In the genomic region with DNA sequence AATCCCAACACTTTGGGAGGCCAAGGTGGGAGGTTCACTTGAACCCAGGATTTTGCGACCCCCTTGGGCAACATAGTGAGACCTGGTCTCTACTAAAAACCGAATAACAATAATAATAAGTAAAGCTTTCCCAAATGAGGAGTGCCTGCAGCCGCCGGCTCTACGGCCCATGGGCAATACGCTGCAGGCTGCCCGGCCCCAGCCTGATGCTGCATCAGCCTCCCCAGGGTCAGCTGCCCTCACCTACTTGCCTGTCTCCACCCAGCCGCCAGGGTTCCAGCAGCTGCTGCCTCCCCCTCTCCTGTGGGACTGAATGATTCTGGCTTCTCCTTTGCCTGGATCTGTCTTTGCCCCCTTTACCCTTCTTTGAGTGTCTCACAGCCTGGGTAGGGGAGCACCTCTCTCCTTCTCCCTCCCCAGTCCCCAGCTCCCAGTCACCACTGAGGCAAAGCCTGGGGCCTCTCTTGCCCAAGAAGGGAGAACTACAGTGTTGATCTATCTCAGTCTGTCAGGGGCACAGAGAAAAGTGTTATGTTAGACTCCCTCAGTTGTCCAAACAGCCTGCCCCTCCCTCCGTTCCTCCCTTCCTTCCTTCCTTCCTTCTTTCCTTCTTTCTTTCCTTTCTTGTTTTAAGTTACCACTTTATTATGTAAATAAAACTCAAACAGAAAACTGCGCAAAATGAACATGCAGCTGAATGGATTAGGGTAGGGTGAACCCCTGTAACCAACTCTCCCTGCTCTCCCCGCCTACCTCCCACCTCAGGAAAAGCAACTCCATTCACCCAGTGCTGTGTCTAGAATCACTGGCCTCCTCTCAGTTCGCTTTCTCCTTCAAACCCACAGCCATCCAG, we compare ENCODE assay signal across 14 cellular contexts. TPM values are rescaled to one million over a fixed set of nuclear protein-coding genes. Genes with fewer than 3 reads are reported as not detected.
DNase-seq lines count a peak whose midpoint lies in the region; ATAC-seq, FAIRE-seq and TF ChIP-seq lines count a peak whose summit lies in the region.
"Had no signal": no experiment of that assay in that cellular context is flagged by ENCODE, and none has a peak within 500 bp of the region (broad histone marks: within the 10 kb centered on the region; RNA-seq: fewer than 3 reads in every experiment).

No MANE protein-coding gene starts in this region.

- no peaks in the 10 kb centered on the region for H3F3A ChIP-seq in GM23338 (replicated peaks; ENCODE audit: low read depth)

- H3K4me1 ChIP-seq in GM23338 (ENCODE audit: insufficient read depth) (no peaks in the 10 kb centered on the region; the same call in 1 of the 2 replicates), RWPE2 (ENCODE audit: insufficient read depth, poor library complexity, severe bottlenecking) (peaks cover 35% of the 10 kb centered on the region), pancreas (no peaks in the 10 kb centered on the region)

- H3K9me3 ChIP-seq in RWPE2 (ENCODE audit: severe bottlenecking) (no peaks in the 10 kb centered on the region), pancreas (no peaks in the 10 kb centered on the region)

- H3K9me2 ChIP-seq in GM23338 (ENCODE audit: insufficient read depth): no peaks in the 10 kb centered on the region

- no peaks in the 10 kb centered on the region; the same call in 2 of the 3 replicates for H3K36me3 Mint-ChIP-seq in GM23338 (ENCODE audit: low read depth)
- H3K36me3 Mint-ChIP-seq: CD8-positive, alpha-beta T cell had no signal

- H3K4me2 ChIP-seq in GM23338: peak overlapping the region; percentile 60; the same call in 1 of the 2 replicates

- peak overlapping the region; percentile 91 for H2AFZ ChIP-seq in GM23338

- no peaks in the 10 kb centered on the region for H3K79me2 ChIP-seq in GM23338 (replicated peaks; ENCODE audit: insufficient read depth)

- peaks cover 17% of the 10 kb centered on the region for H3K4me1 Mint-ChIP-seq in GM23338
- H3K4me1 Mint-ChIP-seq: IgD-negative memory B cell had no signal

- no peak overlapping the region for H3K4me3 ChIP-seq in GM23338
- no peak overlapping the region for H3K4me3 ChIP-seq in RWPE2 (ENCODE audit: severe bottlenecking)
- H3K4me3 ChIP-seq in pancreas: no peak overlapping the region

- H3K27ac ChIP-seq in GM23338 (ENCODE audit: low read depth): no peak overlapping the region
- peak overlapping the region; percentile 88 for H3K27ac ChIP-seq in RWPE2 (ENCODE audit: poor library complexity, severe bottlenecking)
- peak overlapping the region; percentile 90 for H3K27ac ChIP-seq in epithelial cell of prostate
- H3K27ac ChIP-seq in pancreas: peak overlapping the region in 3 of 4 donors; percentile 68 to 78 (median 73)

- H3K27me3 ChIP-seq in GM23338 (ENCODE audit: insufficient read depth): no peaks in the 10 kb centered on the region
- no peaks in the 10 kb centered on the region for H3K27me3 ChIP-seq in RWPE2 (ENCODE audit: insufficient read depth, poor library complexity, severe bottlenecking)
- H3K27me3 ChIP-seq in pancreas: no peaks in the 10 kb centered on the region

- no peaks in the 10 kb centered on the region for H3K9me3 Mint-ChIP-seq in GM23338
- H3K9me3 Mint-ChIP-seq: CD8-positive, alpha-beta T cell; H9 had no signal

- DNase-seq in GM23338 (ENCODE audit: low spot score) (peak; percentile 15), RWPE2 (ENCODE audit: low spot score) (no peak), epithelial cell of prostate (ENCODE audit: low read depth, low spot score) (no peak), pancreas (no peak), inferior parietal cortex (ENCODE audit: extremely low spot score) (no peak), C1 segment of cervical spinal cord (lab: John Stamatoyannopoulos, UW) (no peak)
- DNase-seq: CD8-positive, alpha-beta T cell; H9; NCI-H1436; NCI-H2029 treated with DMSO at 0.1 percent for 48 hours; NCI-H510A had no signal

- no peak overlapping the region for H3K4me3 Mint-ChIP-seq in GM23338
- H3K4me3 Mint-ChIP-seq: CD8-positive, alpha-beta T cell; H9; IgD-negative memory B cell had no signal

- no peak for FAIRE-seq in pancreas (lab: Jason Lieb, UNC)

- 93 to 97% methylated on average over 12 of the region's 12 CpGs for WGBS in pancreas, 2 donors

- no peaks in the 10 kb centered on the region for H4K20me1 ChIP-seq in GM23338 (replicated peaks; ENCODE audit: insufficient read depth)

- H3K27ac Mint-ChIP-seq in GM23338: no peak overlapping the region
- H3K27ac Mint-ChIP-seq: CD8-positive, alpha-beta T cell; IgD-negative memory B cell had no signal

- ATAC-seq in GM23338 (peak; percentile 75), RWPE2 (ENCODE audit: low read depth) (no peak), pancreas (no peak), HG02759 (IDR thresholded peaks at IDR 0.05; ENCODE audit: unreplicated experiment) (no peak), GM21619 (IDR thresholded peaks at IDR 0.05; ENCODE audit: unreplicated experiment) (no peak)
- ATAC-seq: CD8-positive, alpha-beta T cell had no signal

- intact Hi-C loops in pancreas (cut with DNase I): no loop called here

- H3K36me3 ChIP-seq in GM23338 (ENCODE audit: insufficient read depth): no peaks in the 10 kb centered on the region
- H3K36me3 ChIP-seq in RWPE2 (ENCODE audit: low read depth): no peaks in the 10 kb centered on the region
- H3K36me3 ChIP-seq in pancreas: no peaks in the 10 kb centered on the region

- peaks cover 12% of the 10 kb centered on the region for H3K27me3 Mint-ChIP-seq in GM23338 (ENCODE audit: insufficient read depth, low read depth, poor library complexity)

- TF ChIP-seq CTCF in GM23338 (conservative IDR thresholded peaks at IDR 0.05; ENCODE audit: low read depth in 2 of 2) (no peak), RWPE2 (IDR thresholded peaks at IDR 0.05; ENCODE audit: poor library complexity, severe bottlenecking) (no peak), pancreas (IDR thresholded peaks at IDR 0.05) (no peak)

TF ChIP-seq in GM23338, 12 proteins besides CTCF, POLR2A, EP300 and RAD21:
- TF ChIP-seq EZH2 (IDR thresholded peaks at IDR 0.05; ENCODE audit: low read depth, unreplicated experiment) (no peak), STAT1 (IDR thresholded peaks at IDR 0.05; ENCODE audit: unreplicated experiment) (no peak), CREB1 (CRISPR knock-in tag; IDR thresholded peaks at IDR 0.05; ENCODE audit: low read depth) (no peak), NANOG (IDR thresholded peaks at IDR 0.05; ENCODE audit: borderline replicate concordance) (no peak)
- TF ChIP-seq, protein P1, sequence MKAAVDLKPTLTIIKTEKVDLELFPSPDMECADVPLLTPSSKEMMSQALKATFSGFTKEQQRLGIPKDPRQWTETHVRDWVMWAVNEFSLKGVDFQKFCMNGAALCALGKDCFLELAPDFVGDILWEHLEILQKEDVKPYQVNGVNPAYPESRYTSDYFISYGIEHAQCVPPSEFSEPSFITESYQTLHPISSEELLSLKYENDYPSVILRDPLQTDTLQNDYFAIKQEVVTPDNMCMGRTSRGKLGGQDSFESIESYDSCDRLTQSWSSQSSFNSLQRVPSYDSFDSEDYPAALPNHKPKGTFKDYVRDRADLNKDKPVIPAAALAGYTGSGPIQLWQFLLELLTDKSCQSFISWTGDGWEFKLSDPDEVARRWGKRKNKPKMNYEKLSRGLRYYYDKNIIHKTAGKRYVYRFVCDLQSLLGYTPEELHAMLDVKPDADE (IDR thresholded peaks at IDR 0.05): no peak

RNA-seq across cellular contexts. Expression of a gene that starts 38.2 kb away (rescaled TPM):
- 0.56 and 0.58 TPM in 2 replicates for total RNA-seq in GM23338 (2014; rRNA removed; shearing (Covaris generic))
- polyA plus RNA-seq in GM23338 (2016; fragmentation: Nextera tagmentation; extraction: Ambion mirVana) (1.0 and 1.1 TPM in 2 replicates), pancreas (10 to 100 TPM; 20.6 to 35.3 TPM)
- 10 to 100 TPM; 27.2 to 46.3 (median 32.7) TPM for total RNA-seq in pancreas

Comparison
In these comparisons a context has a peak if more than half of its experiments do, and no peak if none do; other contexts are left out.
1. RNA of a gene that starts 38.2 kb away (total RNA-seq): 27.2 to 46.3 TPM in pancreas; 0.56 to 0.58 TPM in GM23338; every median in the first group is over 10 times any median in the second.